ENCODE assay signal across 4 cellular contexts in genomic region chr18:43283299-43283698, GRCh38. TPM values are rescaled to one million over a fixed set of nuclear protein-coding genes. Genes with fewer than 3 reads are reported as not detected.
"Had no signal": no experiment of that assay in that cellular context is flagged by ENCODE, and none has a peak within 500 bp of the region (broad histone marks: within the 10 kb centered on the region; RNA-seq: fewer than 3 reads in every experiment).

No MANE protein-coding gene starts in this region.

- ATAC-seq: GM12878 had no signal

- DNase-seq: GDM1, GF-D8 had no signal

- H3K4me3 ChIP-seq: GM12878 had no signal

RNA-seq across cellular contexts. Expression of gene SYT4, which starts 6.0 kb away (rescaled TPM):
- total RNA-seq: G401 had no signal
